ENCODE assay signal across 29 cellular contexts in genomic region chr5:73337586-73337985, GRCh38.
A peak's percentile ranks its signal among the peaks of the same experiment; 100 is the strongest.
DNase-seq lines count a peak whose midpoint lies in the region; ATAC-seq and TF ChIP-seq lines count a peak whose summit lies in the region.
"Had no signal": no experiment of that assay in that cellular context is flagged by ENCODE, and none has a peak within 500 bp of the region (broad histone marks: within the 10 kb centered on the region; RNA-seq: fewer than 3 reads in every experiment).

No MANE protein-coding gene starts in this region.

- H3K9me3 ChIP-seq in endodermal cell (ENCODE audit: control insufficient read depth, low read length) = no peaks in the 10 kb centered on the region
- H3K9me3 ChIP-seq in osteoblast (ENCODE audit: low read depth, low read length) = no peaks in the 10 kb centered on the region
- H3K9me3 ChIP-seq in CD8-positive, alpha-beta T cell (ENCODE audit: low read length) = no peaks in the 10 kb centered on the region
- H3K9me3 ChIP-seq: adrenal gland, colonic mucosa, psoas muscle had no signal

- no peak overlapping the region for H3K9ac ChIP-seq in endodermal cell (ENCODE audit: extremely low read depth, low read length, poor library complexity, severe bottlenecking)

- CTCF ChIA-PET in HEK293T (lab: Yijun Ruan, JAX) = interaction anchor here (0.5 kb wide), 1 partner anchor 16 kb away, joined by 3 read pairs; no protein-coding TSS in a partner anchor
- CTCF ChIA-PET in CD8-positive, alpha-beta T cell (lab: Charles Lee) = interaction anchor here (1.0 kb wide), 1 partner anchor 50 kb away, joined by 3 read pairs; no protein-coding TSS in a partner anchor

- H4K20me1 ChIP-seq in osteoblast (ENCODE audit: insufficient read depth, low read length) = no peaks in the 10 kb centered on the region

- H3K4me2 ChIP-seq in osteoblast (ENCODE audit: insufficient read depth, low read length) = peak overlapping the region; percentile 73
- H3K4me2 ChIP-seq: PC-9 had no signal

- H3K36me3 ChIP-seq in endodermal cell (ENCODE audit: control insufficient read depth, insufficient read depth, low read length) = no peaks in the 10 kb centered on the region
- H3K36me3 ChIP-seq in osteoblast (ENCODE audit: insufficient read depth, low read length) = no peaks in the 10 kb centered on the region
- H3K36me3 ChIP-seq in CD8-positive, alpha-beta T cell (ENCODE audit: insufficient read depth, low read length) = no peaks in the 10 kb centered on the region
- H3K36me3 ChIP-seq: adrenal gland, cardiac muscle cell, colonic mucosa, left ventricle myocardium inferior, upper lobe of left lung had no signal

- H3K27ac Mint-ChIP-seq in endodermal cell = no peak overlapping the region
- no peak overlapping the region for H3K27ac Mint-ChIP-seq in CD8-positive, alpha-beta T cell
- H3K27ac Mint-ChIP-seq: activated CD4-positive, alpha-beta memory T cell treated with anti-CD3 and anti-CD28 coated beads for 36 hours; activated naive CD4-positive, alpha-beta T cell treated with anti-CD3 and anti-CD28 coated beads for 36 hours; activated T-helper 1 cell treated with anti-CD3 and anti-CD28 coated beads, Interleukin-12 subunit alpha, Interleukin-12 subunit beta, Interleukin-2, Interleukin-4 antibody, amounts not matched to agents 30 ng/mL and 10 ng/mL and 1 ng/mL, durations not matched to agents 14 hours and 24 hours and 36 hours; CD4-positive, CD25-positive, alpha-beta regulatory T cell; stimulated activated effector memory CD8-positive, alpha-beta T cell treated with anti-CD3 and anti-CD28 coated beads, Interleukin-12 subunit alpha, Interleukin-12 subunit beta, amount 100 ng/mL, for 72 hours had no signal

- no peaks in the 10 kb centered on the region for H3K4me1 ChIP-seq in endodermal cell (ENCODE audit: control insufficient read depth, insufficient read depth, low read length)
- H3K4me1 ChIP-seq in osteoblast (ENCODE audit: insufficient read depth, low read length) = peaks cover 37% of the 10 kb centered on the region
- H3K4me1 ChIP-seq in CD8-positive, alpha-beta T cell (ENCODE audit: insufficient read depth, low read length) = no peaks in the 10 kb centered on the region
- H3K4me1 ChIP-seq: colonic mucosa, left ventricle myocardium inferior, psoas muscle, upper lobe of left lung had no signal

- H3K4me3 Mint-ChIP-seq in endodermal cell = no peak overlapping the region
- H3K4me3 Mint-ChIP-seq in CD8-positive, alpha-beta T cell = no peak overlapping the region
- H3K4me3 Mint-ChIP-seq: activated CD4-positive, alpha-beta memory T cell treated with anti-CD3 and anti-CD28 coated beads for 36 hours; activated naive CD4-positive, alpha-beta T cell treated with anti-CD3 and anti-CD28 coated beads for 36 hours; activated T-helper 1 cell treated with anti-CD3 and anti-CD28 coated beads, Interleukin-12 subunit alpha, Interleukin-12 subunit beta, Interleukin-2, Interleukin-4 antibody, amounts not matched to agents 30 ng/mL and 10 ng/mL and 1 ng/mL, durations not matched to agents 14 hours and 24 hours and 36 hours; CD4-positive, CD25-positive, alpha-beta regulatory T cell; stimulated activated effector memory CD8-positive, alpha-beta T cell treated with anti-CD3 and anti-CD28 coated beads, Interleukin-12 subunit alpha, Interleukin-12 subunit beta, amount 100 ng/mL, for 72 hours had no signal

- H3K27ac ChIP-seq in endodermal cell (ENCODE audit: low read depth, low read length) (peak overlapping the region; percentile 29), osteoblast (ENCODE audit: low read depth, low read length) (peak overlapping the region; percentile 87)
- H3K27ac ChIP-seq in CD8-positive, alpha-beta T cell (ENCODE audit: low read depth, low read length) = no peak overlapping the region
- H3K27ac ChIP-seq: cardiac muscle cell, colonic mucosa, left ventricle myocardium inferior, PC-9, psoas muscle, upper lobe of left lung had no signal

- H3K9me3 Mint-ChIP-seq in endodermal cell = no peaks in the 10 kb centered on the region
- peaks cover under 1% of the 10 kb centered on the region for H3K9me3 Mint-ChIP-seq in CD8-positive, alpha-beta T cell
- H3K9me3 Mint-ChIP-seq: activated naive CD4-positive, alpha-beta T cell treated with anti-CD3 and anti-CD28 coated beads for 36 hours; activated T-helper 1 cell treated with anti-CD3 and anti-CD28 coated beads, Interleukin-12 subunit alpha, Interleukin-12 subunit beta, Interleukin-2, Interleukin-4 antibody, amounts not matched to agents 30 ng/mL and 10 ng/mL and 1 ng/mL, durations not matched to agents 14 hours and 24 hours and 36 hours had no signal

- H3K27me3 ChIP-seq in endodermal cell (ENCODE audit: control insufficient read depth, insufficient read depth, low read length, poor library complexity, severe bottlenecking) (no peaks in the 10 kb centered on the region), osteoblast (ENCODE audit: insufficient read depth, low read length) (no peaks in the 10 kb centered on the region)
- peaks cover 15% of the 10 kb centered on the region for H3K27me3 ChIP-seq in CD8-positive, alpha-beta T cell (ENCODE audit: insufficient read depth, low read length)
- H3K27me3 ChIP-seq: cardiac muscle cell had no signal

- ATAC-seq in CD8-positive, alpha-beta T cell = no peak
- ATAC-seq: psoas muscle; Right ventricle myocardium inferior; stimulated activated effector memory CD8-positive, alpha-beta T cell treated with anti-CD3 and anti-CD28 coated beads, Interleukin-12 subunit alpha, Interleukin-12 subunit beta, amount 100 ng/mL, for 72 hours had no signal

- peaks cover 4% of the 10 kb centered on the region for H3K4me1 Mint-ChIP-seq in endodermal cell
- H3K4me1 Mint-ChIP-seq in CD8-positive, alpha-beta T cell (ENCODE audit: low read depth) = no peaks in the 10 kb centered on the region
- H3K4me1 Mint-ChIP-seq: CD4-positive, CD25-positive, alpha-beta regulatory T cell; stimulated activated effector memory CD8-positive, alpha-beta T cell treated with anti-CD3 and anti-CD28 coated beads, Interleukin-12 subunit alpha, Interleukin-12 subunit beta, amount 100 ng/mL, for 72 hours had no signal

- WGBS in endodermal cell (ENCODE audit: insufficient coverage in 1 of 2, insufficient read length in 1 of 2), 2 experiments = 85 to 90% methylated on average over 1 to 5 of the region's 5 CpGs

- TF ChIP-seq CTCF in endodermal cell (conservative IDR thresholded peaks at IDR 0.05) (no peak), osteoblast (IDR thresholded peaks at IDR 0.05; ENCODE audit: extremely low read depth, low read depth, low read length) (no peak)
- TF ChIP-seq CTCF in CD8-positive, alpha-beta T cell (IDR thresholded peaks at IDR 0.05) = no peak

- H3K4me3 ChIP-seq in endodermal cell (ENCODE audit: low read length) = no peak overlapping the region
- H3K4me3 ChIP-seq in osteoblast (ENCODE audit: insufficient read depth, low read length) = peak overlapping the region; percentile 14
- no peak overlapping the region for H3K4me3 ChIP-seq in CD8-positive, alpha-beta T cell (ENCODE audit: low read depth, low read length)
- H3K4me3 ChIP-seq: adrenal gland, cardiac muscle cell, colonic mucosa, left ventricle myocardium inferior, PC-9, psoas muscle, upper lobe of left lung had no signal

- no peaks in the 10 kb centered on the region for H3K36me3 Mint-ChIP-seq in endodermal cell (ENCODE audit: low read depth)
- H3K36me3 Mint-ChIP-seq in CD8-positive, alpha-beta T cell = no peaks in the 10 kb centered on the region
- H3K36me3 Mint-ChIP-seq: CD4-positive, CD25-positive, alpha-beta regulatory T cell; stimulated activated effector memory CD8-positive, alpha-beta T cell treated with anti-CD3 and anti-CD28 coated beads, Interleukin-12 subunit alpha, Interleukin-12 subunit beta, amount 100 ng/mL, for 72 hours had no signal

- DNase-seq in NCI-H1092 treated with DMSO at 0.1 percent for 48 hours (lab: John Stamatoyannopoulos, UW) (peak; percentile 29), NCI-H1092 (lab: John Stamatoyannopoulos, UW) (no peak), endodermal cell (no peak), osteoblast (ENCODE audit: insufficient read length, low spot score, missing footprints) (no peak), amniotic stem cell (lab: John Stamatoyannopoulos, UW) (no peak), HEK293T (ENCODE audit: extremely low spot score) (no peak)
- no peak for DNase-seq in activated naive CD4-positive, alpha-beta T cell treated with Interleukin-2 at 50 U/mL for 16 hours
- DNase-seq in CD8-positive, alpha-beta T cell = no peak
- DNase-seq: 8988T; activated CD4-positive, alpha-beta memory T cell treated with anti-CD3 and anti-CD28 coated beads for 36 hours; activated CD4-positive, CD25-positive, alpha-beta regulatory T cell treated with anti-CD3 and anti-CD28 coated beads, Interleukin-2, amount 50 U/mL, for 72 hours; activated CD8-positive, alpha-beta memory T cell treated with anti-CD3 and anti-CD28 coated beads, Interleukin-2, amount 50 U/mL, for 4 hours; activated naive CD4-positive, alpha-beta T cell treated with anti-CD3 and anti-CD28 coated beads for 36 hours; CD4-positive, CD25-positive, alpha-beta regulatory T cell; colonic mucosa; DND-41; effector memory CD4-positive, alpha-beta T cell; GF-D8; left ventricle myocardium inferior; NCI-H1694 treated with DMSO at 0.1 percent for 48 hours; NCI-H524 treated with DMSO at 0.1 percent for 48 hours; PC-9; psoas muscle had no signal

- no peak overlapping the region for H2AFZ ChIP-seq in osteoblast (ENCODE audit: low read length)
- H2AFZ ChIP-seq: PC-9 had no signal

- peaks cover 12% of the 10 kb centered on the region for H3K27me3 Mint-ChIP-seq in endodermal cell (ENCODE audit: insufficient read depth)
- H3K27me3 Mint-ChIP-seq in CD8-positive, alpha-beta T cell (ENCODE audit: low read depth) = peaks cover 69% of the 10 kb centered on the region

- no peaks in the 10 kb centered on the region for H3K79me2 ChIP-seq in osteoblast (ENCODE audit: insufficient read depth, low read length)

- intact Hi-C loops in CD8-positive, alpha-beta T cell (cut with DNase I, micrococcal nuclease) = no loop called here

- POLR2A ChIA-PET in HEK293T (lab: Yijun Ruan, JAX) = interaction anchor here (0.9 to 1.4 kb wide), 3 partner anchors 9 to 111 kb away, joined by 3 to 8 read pairs (median 4); partner anchors contain the start of gene FOXD1
- POLR2A ChIA-PET in CD8-positive, alpha-beta T cell (lab: Charles Lee) = no interaction called here

TF ChIP-seq in HEK293T, 16 proteins besides CTCF, POLR2A, EP300 and RAD21:
- TF ChIP-seq LEF1 (IDR thresholded peaks at IDR 0.05; ENCODE audit: borderline replicate concordance) (no peak), BHLHE40 (IDR thresholded peaks at IDR 0.05; ENCODE audit: borderline replicate concordance) (no peak), L3MBTL2 (conservative IDR thresholded peaks at IDR 0.05) (no peak), SP1 (IDR thresholded peaks at IDR 0.05) (no peak), FOXM1 (IDR thresholded peaks at IDR 0.05; ENCODE audit: borderline replicate concordance) (no peak)
